In the genomic region with DNA sequence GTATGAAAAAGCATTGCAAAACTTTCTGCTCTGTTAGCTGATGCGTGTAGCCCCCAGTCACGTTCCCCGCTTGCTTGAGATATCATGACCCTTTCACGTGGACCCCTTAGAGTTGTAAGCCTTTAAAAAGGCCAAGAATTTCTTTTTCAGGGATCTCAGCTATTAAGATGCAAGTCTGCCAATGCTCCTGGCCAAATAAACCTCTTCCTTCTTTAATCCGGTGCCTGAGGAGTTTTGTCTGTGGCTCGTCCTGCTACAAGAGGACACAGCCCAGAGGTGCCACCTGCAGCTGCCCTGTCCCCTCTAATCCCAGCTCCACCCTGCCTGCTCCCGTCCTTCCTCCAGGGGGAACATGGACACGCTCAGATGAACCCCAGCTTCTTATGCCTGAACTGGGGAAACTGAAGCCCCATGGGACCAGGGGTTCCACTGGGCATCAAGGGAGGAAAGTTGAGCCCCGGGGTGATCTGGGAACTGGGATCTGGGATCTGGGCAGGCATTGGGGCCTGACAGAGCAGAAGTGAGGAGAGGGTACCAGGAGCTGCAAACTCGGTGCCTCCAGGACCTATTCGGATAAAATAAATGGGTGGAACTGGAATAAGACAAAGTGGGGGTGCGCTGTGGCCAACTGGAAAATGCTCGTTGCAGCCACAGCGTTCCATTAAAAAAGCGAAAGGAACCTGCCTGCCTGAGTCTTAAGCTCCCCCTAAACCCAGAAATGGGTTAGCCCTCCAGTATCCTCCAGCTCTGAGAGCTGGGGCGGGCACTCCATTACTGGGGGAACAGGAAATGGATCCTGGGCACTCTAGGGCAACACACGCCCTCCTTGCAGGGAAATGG, we compare ENCODE assay signal across 24 cellular contexts. TPM values are rescaled to one million over a fixed set of nuclear protein-coding genes. Genes with fewer than 3 reads are reported as not detected.
A peak's percentile ranks its signal among the peaks of the same experiment; 100 is the strongest.
DNase-seq lines count a peak whose midpoint lies in the region; ATAC-seq, FAIRE-seq and TF ChIP-seq lines count a peak whose summit lies in the region.
"Had no signal": no experiment of that assay in that cellular context is flagged by ENCODE, and none has a peak within 500 bp of the region (broad histone marks: within the 10 kb centered on the region; RNA-seq: fewer than 3 reads in every experiment).

No MANE protein-coding gene starts in this region.

- no peak overlapping the region for H3K14ac ChIP-seq in H1 (ENCODE audit: insufficient read length)

- H3K79me2 ChIP-seq in H1 (ENCODE audit: control insufficient read depth in 1 of 2, insufficient read depth in 2 of 2, low read length in 2 of 2), result no peaks in the 10 kb centered on the region; a peak in 1 of 4 replicates

- no peak overlapping the region for H3K4ac ChIP-seq in H1 (replicated peaks; ENCODE audit: insufficient read length, low read depth, low read length)

- H3K9me3 Mint-ChIP-seq in activated naive CD8-positive, alpha-beta T cell treated with anti-CD3 and anti-CD28 coated beads, Interleukin-2, amount 10 ng/mL, durations not matched to agents 7 days and 5 days, result no peaks in the 10 kb centered on the region
- H3K9me3 Mint-ChIP-seq in activated naive CD8-positive, alpha-beta T cell treated with anti-CD3 and anti-CD28 coated beads, Interleukin-2, amount 50 U/mL, for 24 hours, result no peaks in the 10 kb centered on the region
- peaks cover 3 to 6% of the 10 kb centered on the region in 2 donors for H3K9me3 Mint-ChIP-seq in stimulated activated naive B cell treated with anti-CD40 and anti-IgM and Interleukin-4, amounts not matched to agents 10 μg/mL and 1 μg/mL and 100 μg/mL, for 72 hours
- H3K9me3 Mint-ChIP-seq: activated T-helper 17 cell treated with anti-CD3 and anti-CD28 coated beads, Interleukin-2, amount 50 U/mL, for 72 hours; natural killer cell; T-helper 1 cell treated with Interleukin-12 subunit alpha and Interleukin-12 subunit beta and Interleukin-4 antibody, amounts not matched to agents 30 μg/mL and 1 μg/mL, for 36 hours had no signal

- DNase-seq in activated naive CD8-positive, alpha-beta T cell treated with anti-CD3 and anti-CD28 coated beads, Interleukin-2, amount 10 ng/mL, durations not matched to agents 7 days and 5 days, result no peak
- DNase-seq in activated naive CD8-positive, alpha-beta T cell treated with anti-CD3 and anti-CD28 coated beads, Interleukin-2, amount 50 U/mL, for 24 hours, result no peak
- DNase-seq in H1 (ENCODE audit: low read depth in 1 of 2, low spot score in 2 of 2) (no peak), Ammon's horn (ENCODE audit: low spot score) (no peak), GM10248 (ENCODE audit: extremely low spot score) (no peak)
- no peak for DNase-seq in stimulated activated naive B cell treated with anti-CD40 and anti-IgM and Interleukin-4, amounts not matched to agents 10 μg/mL and 1 μg/mL and 100 μg/mL, for 72 hours
- DNase-seq: AML-193; COR-L47; DND-41; KG1; natural killer cell; NCI-H510A treated with DMSO at 0.1 percent for 48 hours; retina; stimulated activated CD4-positive, alpha-beta T cell treated with anti-CD3 and anti-CD28 coated beads, Interleukin-4, amount 100 ng/mL, for 4 hours; stomach; trophoblast cell had no signal

- H2BK5ac ChIP-seq in H1 (ENCODE audit: low read depth, low read length), result no peak overlapping the region

- TF ChIP-seq RAD21 in H1 (IDR thresholded peaks at IDR 0.05 in 1 of 2, conservative IDR thresholded peaks at IDR 0.05 in 1 of 2; ENCODE audit: low read depth in 2 of 2, low read length in 2 of 2), result no peak; a peak in 1 of 4 replicates

- 88% methylated on average over 17 of the region's 17 CpGs; no CpG with 5 or more reads in 1 of the 2 experiments for WGBS in H1 (ENCODE audit: extremely low coverage in 1 of 2, insufficient coverage in 1 of 2, insufficient read length in 1 of 2, insufficient replicate concordance in 2 of 2, low coverage in 1 of 2, low lambda C conversion rate in 2 of 2, missing lambda C conversion rate in 1 of 2), 2 experiments

- no peak overlapping the region for H3K4me3 Mint-ChIP-seq in activated naive CD8-positive, alpha-beta T cell treated with anti-CD3 and anti-CD28 coated beads, Interleukin-2, amount 10 ng/mL, durations not matched to agents 7 days and 5 days
- H3K4me3 Mint-ChIP-seq in activated naive CD8-positive, alpha-beta T cell treated with anti-CD3 and anti-CD28 coated beads, Interleukin-2, amount 50 U/mL, for 24 hours, result no peak overlapping the region
- no peak overlapping the region for H3K4me3 Mint-ChIP-seq in stimulated activated naive B cell treated with anti-CD40 and anti-IgM and Interleukin-4, amounts not matched to agents 10 μg/mL and 1 μg/mL and 100 μg/mL, for 72 hours
- H3K4me3 Mint-ChIP-seq: activated T-helper 17 cell treated with anti-CD3 and anti-CD28 coated beads, Interleukin-2, amount 50 U/mL, for 72 hours; brain; natural killer cell; T-helper 1 cell treated with Interleukin-12 subunit alpha and Interleukin-12 subunit beta and Interleukin-4 antibody, amounts not matched to agents 30 μg/mL and 1 μg/mL, for 36 hours had no signal

- peaks cover 0 to 3% of the 10 kb centered on the region in 2 experiments for H4K20me1 ChIP-seq in H1 (replicated peaks in 1 of 2; ENCODE audit: control insufficient read depth in 1 of 2, insufficient read depth in 2 of 2, low read length in 2 of 2)

- H3K4me1 ChIP-seq in H1 (replicated peaks in 1 of 4; ENCODE audit: control insufficient read depth in 3 of 4, insufficient read depth in 4 of 4, low read length in 3 of 4), result peaks cover 0 to 11% (median 5%) of the 10 kb centered on the region in 4 experiments; a peak in 5 of 7 replicates

- H3K23me2 ChIP-seq in H1 (ENCODE audit: low read depth, low read length), result no peaks in the 10 kb centered on the region

- H3K9me3 ChIP-seq in H1 (ENCODE audit: insufficient read depth in 2 of 2, low read depth in 1 of 2, low read length in 1 of 2), result 0 out of 4 replicates have a peak, but pooled peaks cover 0 to 6% of the 10 kb centered on the region in 2 experiments

- H3K36me3 ChIP-seq in H1 (ENCODE audit: control insufficient read depth in 2 of 4, insufficient read depth in 4 of 4, low read length in 3 of 4), result peaks cover 3 to 20% (median 12%) of the 10 kb centered on the region in 4 experiments; a peak in 7 of 8 replicates
- H3K36me3 ChIP-seq: stomach had no signal

- peak overlapping the region in 1 of 4 experiments; percentile 9; a peak in 1 of 7 replicates for H3K9ac ChIP-seq in H1 (replicated peaks in 1 of 4; ENCODE audit: extremely low read depth in 1 of 4, low read depth in 3 of 4, low read length in 3 of 4)

- POLR2A ChIA-PET in activated naive CD8-positive, alpha-beta T cell treated with anti-CD3 and anti-CD28 coated beads, Interleukin-2, amount 10 ng/mL, durations not matched to agents 7 days and 5 days (lab: Charles Lee), result interaction anchor here (0.6 to 2.0 kb wide), 4 partner anchors 19 to 141 kb away, joined by 3 to 8 read pairs (median 4); a partner anchor contains a TSS
- POLR2A ChIA-PET in H1 (lab: Charles Lee; ENCODE audit: partially characterized antibody), result interaction anchor here (0.8 to 20.4 kb wide), 19 partner anchors 12 to 150 kb away, joined by 3 to 490 read pairs (median 6); a partner anchor contains a TSS
- POLR2A ChIA-PET in GM10248 (lab: Yijun Ruan, JAX), result interaction anchor here (0.5 kb wide), 1 partner anchor 130 kb away, joined by 7 read pairs; no protein-coding TSS in a partner anchor

- no peak overlapping the region for H2BK15ac ChIP-seq in H1 (ENCODE audit: low read length)

- no peak overlapping the region for H4K8ac ChIP-seq in H1 (ENCODE audit: extremely low read depth, insufficient read depth, low read length)

- no peak overlapping the region for H3K56ac ChIP-seq in H1 (replicated peaks; ENCODE audit: insufficient read length, low read depth, low read length)

- H3K36me3 Mint-ChIP-seq in activated naive CD8-positive, alpha-beta T cell treated with anti-CD3 and anti-CD28 coated beads, Interleukin-2, amount 10 ng/mL, durations not matched to agents 7 days and 5 days, result no peaks in the 10 kb centered on the region
- H3K36me3 Mint-ChIP-seq in activated naive CD8-positive, alpha-beta T cell treated with anti-CD3 and anti-CD28 coated beads, Interleukin-2, amount 50 U/mL, for 24 hours (ENCODE audit: low read depth), result no peaks in the 10 kb centered on the region
- H3K36me3 Mint-ChIP-seq in stimulated activated naive B cell treated with anti-CD40 and anti-IgM and Interleukin-4, amounts not matched to agents 10 μg/mL and 1 μg/mL and 100 μg/mL, for 72 hours, result peaks cover 16 to 28% of the 10 kb centered on the region in 2 donors
- H3K36me3 Mint-ChIP-seq: natural killer cell had no signal

- TF ChIP-seq CTCF in H1 (IDR thresholded peaks at IDR 0.05; ENCODE audit: control extremely low read depth in 1 of 3, insufficient read depth in 1 of 3, low read depth in 1 of 3, low read length in 3 of 3), result no peak
- TF ChIP-seq CTCF in GM10248 (IDR thresholded peaks at IDR 0.05; ENCODE audit: control extremely low read depth, extremely low read depth, low read depth, missing control alignments), result no peak

- no peaks in the 10 kb centered on the region for H3K27me3 ChIP-seq in H1 (replicated peaks in 1 of 4; ENCODE audit: control insufficient read depth in 3 of 4, extremely low read depth in 1 of 4, insufficient read depth in 3 of 4, low read length in 3 of 4)
- H3K27me3 ChIP-seq: stomach had no signal

- no peak overlapping the region for H3K23ac ChIP-seq in H1 (ENCODE audit: insufficient read length)

- H2BK20ac ChIP-seq in H1 (ENCODE audit: low read length), result no peak overlapping the region

- H2BK12ac ChIP-seq in H1 (ENCODE audit: low read depth, low read length), result no peak overlapping the region

- no peaks in the 10 kb centered on the region for H3K79me1 ChIP-seq in H1 (ENCODE audit: low read depth, low read length)

- no peak for ATAC-seq in activated naive CD8-positive, alpha-beta T cell treated with anti-CD3 and anti-CD28 coated beads, Interleukin-2, amount 10 ng/mL, durations not matched to agents 7 days and 5 days (ENCODE audit: low read depth)
- ATAC-seq in activated naive CD8-positive, alpha-beta T cell treated with anti-CD3 and anti-CD28 coated beads, Interleukin-2, amount 50 U/mL, for 24 hours, result no peak
- ATAC-seq in stimulated activated naive B cell treated with anti-CD40 and anti-IgM and Interleukin-4, amounts not matched to agents 10 μg/mL and 1 μg/mL and 100 μg/mL, for 72 hours (replicated peaks), result no peak
- ATAC-seq: activated T-helper 17 cell treated with anti-CD3 and anti-CD28 coated beads, Interleukin-2, amount 50 U/mL, for 72 hours; natural killer cell had no signal

- peaks cover 29% of the 10 kb centered on the region for H3K4me1 Mint-ChIP-seq in activated naive CD8-positive, alpha-beta T cell treated with anti-CD3 and anti-CD28 coated beads, Interleukin-2, amount 10 ng/mL, durations not matched to agents 7 days and 5 days
- H3K4me1 Mint-ChIP-seq in activated naive CD8-positive, alpha-beta T cell treated with anti-CD3 and anti-CD28 coated beads, Interleukin-2, amount 50 U/mL, for 24 hours, result peaks cover 28% of the 10 kb centered on the region
- peaks cover 24 to 37% of the 10 kb centered on the region in 2 donors for H3K4me1 Mint-ChIP-seq in stimulated activated naive B cell treated with anti-CD40 and anti-IgM and Interleukin-4, amounts not matched to agents 10 μg/mL and 1 μg/mL and 100 μg/mL, for 72 hours
- H3K4me1 Mint-ChIP-seq: brain had no signal

- no peak overlapping the region for H3K27ac ChIP-seq in H1 (ENCODE audit: low read depth, low read length)
- H3K27ac ChIP-seq: stomach had no signal

- no peak overlapping the region for H2AK5ac ChIP-seq in H1 (ENCODE audit: low read depth, low read length)

- no peak overlapping the region for H2AFZ ChIP-seq in H1 (ENCODE audit: low read length)

- no peak for FAIRE-seq in H1 (lab: Jason Lieb, UNC)
- FAIRE-seq: colon, endometrium, GM19239 had no signal

- no peak overlapping the region for H4K91ac ChIP-seq in H1 (replicated peaks; ENCODE audit: insufficient read length, low read length)

- CTCF ChIA-PET in H1 (lab: Charles Lee; ENCODE audit: partially characterized antibody) (interaction anchor here (0.6 to 11.5 kb wide), 20 partner anchors 8 to 333 kb away, joined by 3 to 138 read pairs (median 5); a partner anchor contains a TSS), GM10248 (lab: Yijun Ruan, JAX) (interaction anchor here (1.2 to 4.9 kb wide), 12 partner anchors 10 to 150 kb away, joined by 3 to 32 read pairs (median 13); a partner anchor contains a TSS)

- TF ChIP-seq POLR2A in H1 (IDR thresholded peaks at IDR 0.05; ENCODE audit: control extremely low read depth in 1 of 2, low read depth in 2 of 2, low read length in 2 of 2), result no peak

- no peak overlapping the region for H2BK120ac ChIP-seq in H1 (replicated peaks; ENCODE audit: low read depth, low read length)

- H4K5ac ChIP-seq in H1 (ENCODE audit: insufficient read length, low read depth, low read length), result no peak overlapping the region

- H3K18ac ChIP-seq in H1 (ENCODE audit: extremely low read depth, low read length), result no peak overlapping the region

- TF ChIP-seq EP300 in H1 (IDR thresholded peaks at IDR 0.05; ENCODE audit: borderline replicate concordance in 1 of 2, low read depth in 2 of 2, low read length in 2 of 2), result peak in 1 of 2 experiments; percentile 88; a peak in 2 of 3 replicates

- no peaks in the 10 kb centered on the region for H3K27me3 Mint-ChIP-seq in activated naive CD8-positive, alpha-beta T cell treated with anti-CD3 and anti-CD28 coated beads, Interleukin-2, amount 10 ng/mL, durations not matched to agents 7 days and 5 days
- H3K27me3 Mint-ChIP-seq in activated naive CD8-positive, alpha-beta T cell treated with anti-CD3 and anti-CD28 coated beads, Interleukin-2, amount 50 U/mL, for 24 hours, result no peaks in the 10 kb centered on the region
- no peaks in the 10 kb centered on the region for H3K27me3 Mint-ChIP-seq in stimulated activated naive B cell treated with anti-CD40 and anti-IgM and Interleukin-4, amounts not matched to agents 10 μg/mL and 1 μg/mL and 100 μg/mL, for 72 hours
- H3K27me3 Mint-ChIP-seq: activated T-helper 17 cell treated with anti-CD3 and anti-CD28 coated beads, Interleukin-2, amount 50 U/mL, for 72 hours had no signal

- H3K27ac Mint-ChIP-seq in activated naive CD8-positive, alpha-beta T cell treated with anti-CD3 and anti-CD28 coated beads, Interleukin-2, amount 10 ng/mL, durations not matched to agents 7 days and 5 days, result peak overlapping the region; percentile 30
- no peak overlapping the region for H3K27ac Mint-ChIP-seq in activated naive CD8-positive, alpha-beta T cell treated with anti-CD3 and anti-CD28 coated beads, Interleukin-2, amount 50 U/mL, for 24 hours
- H3K27ac Mint-ChIP-seq in stimulated activated naive B cell treated with anti-CD40 and anti-IgM and Interleukin-4, amounts not matched to agents 10 μg/mL and 1 μg/mL and 100 μg/mL, for 72 hours, result peak overlapping the region; percentile 38

- no peak overlapping the region for H3K4me2 ChIP-seq in H1 (ENCODE audit: insufficient read depth in 1 of 2, low read depth in 2 of 2, low read length in 2 of 2)

- no peak overlapping the region for H3K4me3 ChIP-seq in H1 (ENCODE audit: extremely low read depth in 1 of 4, insufficient read depth in 2 of 4, low read depth in 3 of 4, low read length in 4 of 4)
- H3K4me3 ChIP-seq: stomach had no signal

RNA-seq across cellular contexts. Expression of a gene that starts 19.7 kb away (rescaled TPM):
- 10 to 100 TPM in 1 of 2 experiments, 1 to 10 TPM in 1; 7.4 to 10.0 TPM for total RNA-seq in activated naive CD8-positive, alpha-beta T cell treated with anti-CD3 and anti-CD28 coated beads, Interleukin-2, amount 10 ng/mL, durations not matched to agents 7 days and 5 days
- 102 and 106 TPM in 2 replicates for total RNA-seq in H1 (2021; fragmentation: NEBNext Ultra II Directional; extraction: Animal tissue kit (Norgen Biotek cat#: 25700))
- polyA plus RNA-seq in H1 (2011; rRNA removed), result 89.0 and 119 TPM in 2 replicates
- polyA plus RNA-seq in H1 (2011; cell fraction: cytosol; rRNA removed), result 91.7 TPM
- polyA plus RNA-seq in H1 (2011; cell fraction: nucleus; rRNA removed), result 116 TPM
- 90.0 to 121 TPM (median 112 TPM) in 4 replicates for polyA plus RNA-seq in H1 (2012, experiment 1 of 2)
- polyA plus RNA-seq in H1 (2012, experiment 2 of 2), result 101 TPM
- 129 TPM for polyA plus RNA-seq in H1 (2013, experiment 1 of 2)
- 122 TPM for polyA plus RNA-seq in H1 (2013, experiment 2 of 2)
- 70.3 and 84.6 TPM in 2 replicates for polyA minus RNA-seq in H1 (2011; rRNA and poly(A)+ RNA removed)
- polyA minus RNA-seq in H1 (2011; cell fraction: cytosol; rRNA and poly(A)+ RNA removed), result 86.7 TPM
- polyA minus RNA-seq in H1 (2011; cell fraction: nucleus; rRNA and poly(A)+ RNA removed), result 53.3 TPM

RNA-seq across cellular contexts. Expression of a gene that starts 35.7 kb away (rescaled TPM):
- 100 to 1,000 TPM; 255 to 263 TPM for total RNA-seq in activated naive CD8-positive, alpha-beta T cell treated with anti-CD3 and anti-CD28 coated beads, Interleukin-2, amount 10 ng/mL, durations not matched to agents 7 days and 5 days
- total RNA-seq in H1 (2021; fragmentation: NEBNext Ultra II Directional; extraction: Animal tissue kit (Norgen Biotek cat#: 25700)), result 1.6 and 1.8 TPM in 2 replicates
- 1.3 and 1.5 TPM in 2 replicates for polyA plus RNA-seq in H1 (2011; rRNA removed)
- 0.76 TPM for polyA plus RNA-seq in H1 (2011; cell fraction: cytosol; rRNA removed)
- polyA plus RNA-seq in H1 (2011; cell fraction: nucleus; rRNA removed), result 2.7 TPM
- 0.46 to 1.7 TPM (median 0.89 TPM) in 4 replicates for polyA plus RNA-seq in H1 (2012, experiment 1 of 2)
- polyA plus RNA-seq in H1 (2012, experiment 2 of 2), result 0.92 TPM
- polyA plus RNA-seq in H1 (2013, experiment 1 of 2), result 4.0 TPM
- 3.8 TPM for polyA plus RNA-seq in H1 (2013, experiment 2 of 2)
- 2.1 and 3.2 TPM in 2 replicates for polyA minus RNA-seq in H1 (2011; rRNA and poly(A)+ RNA removed)
- polyA minus RNA-seq in H1 (2011; cell fraction: cytosol; rRNA and poly(A)+ RNA removed), result 0.44 TPM
- polyA minus RNA-seq in H1 (2011; cell fraction: nucleus; rRNA and poly(A)+ RNA removed), result 2.6 TPM
- total RNA-seq: glomerular endothelial cell, SK-MEL-5 had no signal

RNA-seq across cellular contexts. Expression of a gene that starts 47.1 kb away (rescaled TPM):
- 10 to 100 TPM; 84.2 to 88.0 TPM for total RNA-seq in activated naive CD8-positive, alpha-beta T cell treated with anti-CD3 and anti-CD28 coated beads, Interleukin-2, amount 10 ng/mL, durations not matched to agents 7 days and 5 days
- not detected in 2 replicates for total RNA-seq in H1 (2021; fragmentation: NEBNext Ultra II Directional; extraction: Animal tissue kit (Norgen Biotek cat#: 25700))
- polyA plus RNA-seq in H1 (2011; rRNA removed), result not detected in 2 replicates
- not detected for polyA plus RNA-seq in H1 (2011; cell fraction: cytosol; rRNA removed)
- not detected for polyA plus RNA-seq in H1 (2011; cell fraction: nucleus; rRNA removed)
- polyA plus RNA-seq in H1 (2012, experiment 1 of 2), result 4.4 to 8.4 TPM (median 5.1 TPM) in 4 replicates
- polyA plus RNA-seq in H1 (2012, experiment 2 of 2), result 2.9 TPM
- not detected for polyA plus RNA-seq in H1 (2013, experiment 1 of 2)
- polyA plus RNA-seq in H1 (2013, experiment 2 of 2), result not detected
- not detected in 2 replicates for polyA minus RNA-seq in H1 (2011; rRNA and poly(A)+ RNA removed)
- polyA minus RNA-seq in H1 (2011; cell fraction: cytosol; rRNA and poly(A)+ RNA removed), result not detected
- polyA minus RNA-seq in H1 (2011; cell fraction: nucleus; rRNA and poly(A)+ RNA removed), result not detected
- total RNA-seq: glomerular endothelial cell, SK-MEL-5 had no signal

Comparison
In these comparisons a context has a peak if more than half of its experiments do, and no peak if none do; other contexts are left out.
1. RNA of a gene that starts 35.7 kb away (total RNA-seq): 255 to 263 TPM in activated naive CD8-positive, alpha-beta T cell treated with anti-CD3 and anti-CD28 coated beads, Interleukin-2, amount 10 ng/mL, durations not matched to agents 7 days and 5 days; 1.6 to 1.8 TPM in H1; every median in the first group is over 10 times any median in the second.
2. RNA of a gene that starts 47.1 kb away (total RNA-seq): 84.2 to 88.0 TPM in activated naive CD8-positive, alpha-beta T cell treated with anti-CD3 and anti-CD28 coated beads, Interleukin-2, amount 10 ng/mL, durations not matched to agents 7 days and 5 days; not detected in H1; every median in the first group is over 10 times any median in the second.